ENCODE assay signal across 8 cellular contexts in the genomic region with DNA sequence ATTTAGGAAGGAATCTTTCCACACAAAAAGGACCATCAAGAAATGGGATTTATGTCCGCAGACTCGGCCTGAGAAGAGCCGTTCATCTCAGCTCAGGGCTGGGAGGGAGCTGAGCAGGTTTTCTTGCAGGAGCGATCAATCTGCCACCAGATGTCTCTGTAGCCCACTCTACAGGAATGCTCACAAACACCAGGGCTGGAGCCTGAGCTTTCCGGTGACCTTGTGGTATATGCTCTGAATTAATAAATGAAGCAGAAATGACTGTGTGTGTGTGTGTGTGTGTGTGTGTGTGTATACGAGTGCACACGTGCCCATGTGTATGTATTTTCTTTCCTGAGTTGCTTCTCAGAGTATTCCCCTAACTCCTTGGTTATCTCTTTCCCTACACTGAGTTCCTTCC. TPM values are rescaled to one million over a fixed set of nuclear protein-coding genes. Genes with fewer than 3 reads are reported as not detected.
A peak's percentile ranks its signal among the peaks of the same experiment; 100 is the strongest.
DNase-seq lines count a peak whose midpoint lies in the region; ATAC-seq and TF ChIP-seq lines count a peak whose summit lies in the region.

No MANE protein-coding gene starts in this region.

- H3K27ac ChIP-seq in C4-2B: no peak overlapping the region

- TF ChIP-seq CTCF in C4-2B (conservative IDR thresholded peaks at IDR 0.05) (peak; percentile 57), epithelial cell of esophagus (IDR thresholded peaks at IDR 0.05; ENCODE audit: insufficient read depth, low read depth, low read length, missing control alignments) (peak; percentile 70)

- peak; percentile 73 for DNase-seq in M059J (ENCODE audit: low read depth)
- DNase-seq in SW480 (ENCODE audit: low spot score): peak; percentile 48
- peak; percentile 71 for DNase-seq in epithelial cell of esophagus (ENCODE audit: low read depth)
- peak; percentile 72 for DNase-seq in myocyte (ENCODE audit: low read depth)

- no peak overlapping the region for H3K4me3 ChIP-seq in epithelial cell of esophagus (ENCODE audit: low read length)

- ATAC-seq in GM18868 (IDR thresholded peaks at IDR 0.05; ENCODE audit: unreplicated experiment): peak; percentile 55
- ATAC-seq in HG03354 (IDR thresholded peaks at IDR 0.05; ENCODE audit: poor library complexity, severe bottlenecking, unreplicated experiment): no peak
- no peak for ATAC-seq in HG03521 (IDR thresholded peaks at IDR 0.05; ENCODE audit: unreplicated experiment)

RNA-seq across cellular contexts. Expression of a gene that starts 12.0 kb away (rescaled TPM):
- total RNA-seq in M059J (2014; rRNA removed; shearing (Covaris generic)): 6.8 and 8.9 TPM in 2 replicates
- total RNA-seq in myocyte: 0.16 and 0.37 TPM in 2 replicates
- polyA plus RNA-seq in myocyte (2012): 0.29 TPM
